In the genomic region with DNA sequence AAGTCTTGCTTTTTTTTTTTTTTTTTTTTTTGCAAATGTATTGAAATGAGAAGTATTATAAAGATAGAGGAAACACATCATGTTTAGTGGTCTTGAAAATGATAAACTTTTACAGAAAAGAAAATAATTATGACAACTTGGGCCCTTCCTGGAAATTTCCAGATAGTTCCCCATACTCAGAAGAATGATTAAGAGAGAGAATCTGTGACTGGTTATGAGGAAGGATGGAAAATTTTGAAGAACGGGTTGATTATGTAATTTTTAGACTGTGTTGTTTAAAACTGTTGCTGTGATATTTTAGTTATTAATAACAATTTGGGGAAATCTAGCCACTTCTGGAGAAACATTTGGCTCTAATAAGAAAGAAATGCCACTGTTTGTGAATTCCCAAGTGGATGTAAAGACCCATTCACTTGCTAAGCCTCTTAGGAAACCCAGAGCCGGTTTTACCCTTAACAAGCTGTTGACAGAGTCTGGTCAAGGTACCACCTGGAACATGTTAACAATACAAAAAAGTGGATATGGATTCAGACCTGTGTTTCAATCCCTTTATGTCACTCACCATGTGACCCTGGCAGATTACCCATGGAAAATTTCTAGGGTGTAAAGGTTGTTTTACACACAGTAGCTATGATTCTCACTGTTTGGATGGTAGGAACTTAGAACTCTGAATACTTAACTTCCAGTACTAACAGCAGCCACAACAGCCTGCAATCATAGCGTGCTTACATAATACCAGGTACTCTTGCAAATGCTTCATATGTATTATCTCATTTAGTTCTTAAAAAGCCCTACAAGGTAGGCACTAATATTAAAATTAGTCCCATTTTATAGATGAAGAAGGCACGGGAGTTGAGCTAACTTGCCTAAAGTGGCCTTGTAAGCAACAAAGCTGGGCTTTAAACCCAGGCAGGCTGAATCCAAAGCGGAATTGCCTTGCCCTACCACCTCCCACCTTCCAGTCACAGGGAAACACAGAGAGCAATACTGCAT, we compare ENCODE assay signal across 9 cellular contexts. TPM values are rescaled to one million over a fixed set of nuclear protein-coding genes. Genes with fewer than 3 reads are reported as not detected.
DNase-seq lines count a peak whose midpoint lies in the region; ATAC-seq and TF ChIP-seq lines count a peak whose summit lies in the region.
"Had no signal": no experiment of that assay in that cellular context is flagged by ENCODE, and none has a peak within 500 bp of the region (broad histone marks: within the 10 kb centered on the region; RNA-seq: fewer than 3 reads in every experiment).

No MANE protein-coding gene starts in this region.

- H3K9me2 ChIP-seq in GM23338 (ENCODE audit: insufficient read depth) (no peaks in the 10 kb centered on the region), PC-3 (replicated peaks; ENCODE audit: low read length) (no peaks in the 10 kb centered on the region)

- no peaks in the 10 kb centered on the region for H3K79me2 ChIP-seq in GM23338 (replicated peaks; ENCODE audit: insufficient read depth)
- H3K79me2 ChIP-seq in PC-3 (ENCODE audit: low read length): no peaks in the 10 kb centered on the region; the same call in 1 of the 2 replicates

- H3K36me3 ChIP-seq in GM23338 (ENCODE audit: insufficient read depth): no peaks in the 10 kb centered on the region
- H3K36me3 ChIP-seq in PC-3 (ENCODE audit: low read depth, low read length): peaks cover 23% of the 10 kb centered on the region

- TF ChIP-seq CTCF in AG10803 (conservative IDR thresholded peaks at IDR 0.05; ENCODE audit: low read length) (no peak), GM23338 (conservative IDR thresholded peaks at IDR 0.05; ENCODE audit: low read depth in 2 of 2) (no peak), choroid plexus epithelial cell (conservative IDR thresholded peaks at IDR 0.05; ENCODE audit: low read depth, low read length) (no peak), PC-3 (conservative IDR thresholded peaks at IDR 0.05; ENCODE audit: low read depth, low read length) (no peak)

- peaks cover 7% of the 10 kb centered on the region; the same call in 2 of the 3 replicates for H3K9me3 Mint-ChIP-seq in GM23338
- H3K9me3 Mint-ChIP-seq in natural killer cell treated with Interleukin-12 subunit alpha and Interleukin-12 subunit beta and Interleukin-15 and Interleukin-18, amount 100 ng/mL, for 72 hours: no peaks in the 10 kb centered on the region

- 0 out of 2 replicates have a peak overlapping the region, but pooled peaks have one; percentile 6 for H3K4me2 ChIP-seq in GM23338
- no peak overlapping the region for H3K4me2 ChIP-seq in PC-3 (ENCODE audit: low read length)

- peak; percentile 84 for DNase-seq in AG10803 (ENCODE audit: low read depth)
- peak; percentile 45 for DNase-seq in GM23338 (ENCODE audit: low spot score)
- peak; percentile 49 for DNase-seq in choroid plexus epithelial cell (ENCODE audit: low read depth)
- no peak for DNase-seq in natural killer cell treated with Interleukin-12 subunit alpha and Interleukin-12 subunit beta and Interleukin-15 and Interleukin-18, amount 100 ng/mL, for 72 hours (ENCODE audit: low spot score)
- no peak for DNase-seq in Ammon's horn (ENCODE audit: low spot score)
- no peak for DNase-seq in PC-3
- DNase-seq: GF-D8 had no signal

- H3K4me1 ChIP-seq in GM23338 (ENCODE audit: insufficient read depth) (peaks cover 31% of the 10 kb centered on the region), PC-3 (ENCODE audit: insufficient read depth, low read length) (peaks cover 26% of the 10 kb centered on the region)

- H2AFZ ChIP-seq in GM23338 (no peak overlapping the region; the same call in 1 of the 2 replicates), PC-3 (ENCODE audit: low read length) (no peak overlapping the region)

- H3K27ac ChIP-seq in GM23338 (ENCODE audit: low read depth) (no peak overlapping the region), PC-3 (ENCODE audit: low read length) (no peak overlapping the region)

- no peak overlapping the region for H3K9ac ChIP-seq in PC-3 (ENCODE audit: low read length)

- no peak overlapping the region for H3K4me3 Mint-ChIP-seq in GM23338
- H3K4me3 Mint-ChIP-seq in natural killer cell treated with Interleukin-12 subunit alpha and Interleukin-12 subunit beta and Interleukin-15 and Interleukin-18, amount 100 ng/mL, for 72 hours: peak overlapping the region; percentile 49

- ATAC-seq in GM23338 (peak; percentile 11; the same call in 2 of the 3 replicates), GM18520 (IDR thresholded peaks at IDR 0.05; ENCODE audit: unreplicated experiment) (no peak), PC-3 (no peak), GM18511 (IDR thresholded peaks at IDR 0.05; ENCODE audit: unreplicated experiment) (no peak)
- no peak for ATAC-seq in natural killer cell treated with Interleukin-12 subunit alpha and Interleukin-12 subunit beta and Interleukin-15 and Interleukin-18, amount 100 ng/mL, for 72 hours

- POLR2A ChIA-PET in PC-3 (lab: Charles Lee; ENCODE audit: unreplicated experiment): no interaction called here

- intact Hi-C loops in PC-3 (cut with micrococcal nuclease): no loop called here

- H3K27ac Mint-ChIP-seq in GM23338: no peak overlapping the region
- H3K27ac Mint-ChIP-seq in natural killer cell treated with Interleukin-12 subunit alpha and Interleukin-12 subunit beta and Interleukin-15 and Interleukin-18, amount 100 ng/mL, for 72 hours: peak overlapping the region; percentile 53 to 56

- peaks cover 19% of the 10 kb centered on the region for H3K4me1 Mint-ChIP-seq in GM23338
- peaks cover 18 to 39% of the 10 kb centered on the region in 2 donors for H3K4me1 Mint-ChIP-seq in natural killer cell treated with Interleukin-12 subunit alpha and Interleukin-12 subunit beta and Interleukin-15 and Interleukin-18, amount 100 ng/mL, for 72 hours (ENCODE audit: low read depth in 2 of 2)

- H4K20me1 ChIP-seq in GM23338 (replicated peaks; ENCODE audit: insufficient read depth): no peaks in the 10 kb centered on the region
- H4K20me1 ChIP-seq in PC-3 (ENCODE audit: low read length): no peaks in the 10 kb centered on the region

- BruUV-seq in PC-3 (replicated peaks; lab: Mats Ljungman, UMichigan): no TSS peak

- H3K4me3 ChIP-seq in AG10803 (ENCODE audit: low read length) (no peak overlapping the region), GM23338 (no peak overlapping the region), choroid plexus epithelial cell (ENCODE audit: low read depth, low read length) (no peak overlapping the region), PC-3 (ENCODE audit: low read length) (no peak overlapping the region)

- CTCF ChIA-PET in PC-3 (lab: Charles Lee): no interaction called here

- no peaks in the 10 kb centered on the region; the same call in 2 of the 3 replicates for H3K36me3 Mint-ChIP-seq in GM23338 (ENCODE audit: low read depth)
- H3K36me3 Mint-ChIP-seq in natural killer cell treated with Interleukin-12 subunit alpha and Interleukin-12 subunit beta and Interleukin-15 and Interleukin-18, amount 100 ng/mL, for 72 hours: peaks cover 9% of the 10 kb centered on the region

- H3K9me3 ChIP-seq in PC-3 (ENCODE audit: low read length): no peaks in the 10 kb centered on the region

- peaks cover 3% of the 10 kb centered on the region for H3K27me3 Mint-ChIP-seq in GM23338 (ENCODE audit: insufficient read depth, low read depth, poor library complexity)
- no peaks in the 10 kb centered on the region for H3K27me3 Mint-ChIP-seq in natural killer cell treated with Interleukin-12 subunit alpha and Interleukin-12 subunit beta and Interleukin-15 and Interleukin-18, amount 100 ng/mL, for 72 hours

- H3K27me3 ChIP-seq in GM23338 (ENCODE audit: insufficient read depth) (peaks cover 13% of the 10 kb centered on the region), PC-3 (ENCODE audit: low read length) (no peaks in the 10 kb centered on the region)

- H3F3A ChIP-seq in GM23338 (replicated peaks; ENCODE audit: low read depth) (no peaks in the 10 kb centered on the region), PC-3 (ENCODE audit: low read length, unreplicated experiment) (no peaks in the 10 kb centered on the region)

TF ChIP-seq in GM23338, 12 proteins besides CTCF, POLR2A, EP300 and RAD21 (continues in another document):
- TF ChIP-seq STAT1 (IDR thresholded peaks at IDR 0.05; ENCODE audit: unreplicated experiment): no peak
- no peak for TF ChIP-seq JUNB (IDR thresholded peaks at IDR 0.05; ENCODE audit: unreplicated experiment)
- TF ChIP-seq ZNF331 (CRISPR knock-in tag; IDR thresholded peaks at IDR 0.05; ENCODE audit: low read depth): no peak
- TF ChIP-seq EZH2 (IDR thresholded peaks at IDR 0.05; ENCODE audit: low read depth, unreplicated experiment): no peak
- TF ChIP-seq, protein P1, sequence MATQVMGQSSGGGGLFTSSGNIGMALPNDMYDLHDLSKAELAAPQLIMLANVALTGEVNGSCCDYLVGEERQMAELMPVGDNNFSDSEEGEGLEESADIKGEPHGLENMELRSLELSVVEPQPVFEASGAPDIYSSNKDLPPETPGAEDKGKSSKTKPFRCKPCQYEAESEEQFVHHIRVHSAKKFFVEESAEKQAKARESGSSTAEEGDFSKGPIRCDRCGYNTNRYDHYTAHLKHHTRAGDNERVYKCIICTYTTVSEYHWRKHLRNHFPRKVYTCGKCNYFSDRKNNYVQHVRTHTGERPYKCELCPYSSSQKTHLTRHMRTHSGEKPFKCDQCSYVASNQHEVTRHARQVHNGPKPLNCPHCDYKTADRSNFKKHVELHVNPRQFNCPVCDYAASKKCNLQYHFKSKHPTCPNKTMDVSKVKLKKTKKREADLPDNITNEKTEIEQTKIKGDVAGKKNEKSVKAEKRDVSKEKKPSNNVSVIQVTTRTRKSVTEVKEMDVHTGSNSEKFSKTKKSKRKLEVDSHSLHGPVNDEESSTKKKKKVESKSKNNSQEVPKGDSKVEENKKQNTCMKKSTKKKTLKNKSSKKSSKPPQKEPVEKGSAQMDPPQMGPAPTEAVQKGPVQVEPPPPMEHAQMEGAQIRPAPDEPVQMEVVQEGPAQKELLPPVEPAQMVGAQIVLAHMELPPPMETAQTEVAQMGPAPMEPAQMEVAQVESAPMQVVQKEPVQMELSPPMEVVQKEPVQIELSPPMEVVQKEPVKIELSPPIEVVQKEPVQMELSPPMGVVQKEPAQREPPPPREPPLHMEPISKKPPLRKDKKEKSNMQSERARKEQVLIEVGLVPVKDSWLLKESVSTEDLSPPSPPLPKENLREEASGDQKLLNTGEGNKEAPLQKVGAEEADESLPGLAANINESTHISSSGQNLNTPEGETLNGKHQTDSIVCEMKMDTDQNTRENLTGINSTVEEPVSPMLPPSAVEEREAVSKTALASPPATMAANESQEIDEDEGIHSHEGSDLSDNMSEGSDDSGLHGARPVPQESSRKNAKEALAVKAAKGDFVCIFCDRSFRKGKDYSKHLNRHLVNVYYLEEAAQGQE (IDR thresholded peaks at IDR 0.05; ENCODE audit: unreplicated experiment): no peak

RNA-seq across cellular contexts. Expression of a gene that starts 32.0 kb away (rescaled TPM):
- total RNA-seq in GM23338 (2014; rRNA removed; shearing (Covaris generic)): 11.5 and 12.4 TPM in 2 replicates
- 5.9 and 8.7 TPM in 2 replicates for polyA plus RNA-seq in GM23338 (2016; fragmentation: Nextera tagmentation; extraction: Ambion mirVana)
- total RNA-seq in natural killer cell treated with Interleukin-12 subunit alpha and Interleukin-12 subunit beta and Interleukin-15 and Interleukin-18, amount 100 ng/mL, for 72 hours: 10 to 100 TPM; 24.5 to 29.5 TPM
- total RNA-seq in PC-3 (2014; rRNA removed): 17.0 and 19.6 TPM in 2 replicates

Comparison
In these comparisons a context has a peak if more than half of its experiments do, and no peak if none do; other contexts are left out.
1. DNase-seq: peak in AG10803 (single experiment), GM23338 (single experiment) and choroid plexus epithelial cell (single experiment); none in natural killer cell treated with Interleukin-12 subunit alpha and Interleukin-12 subunit beta and Interleukin-15 and Interleukin-18, amount 100 ng/mL, for 72 hours (single experiment), Ammon's horn (single experiment) and PC-3 (single experiment).